8 cellular contexts compared by ENCODE assay signal in genomic region chr4:16227462-16227868, GRCh38. TPM values are rescaled to one million over a fixed set of nuclear protein-coding genes. Genes with fewer than 3 reads are reported as not detected.
A peak's percentile ranks its signal among the peaks of the same experiment; 100 is the strongest.
DNase-seq lines count a peak whose midpoint lies in the region; ATAC-seq, FAIRE-seq and TF ChIP-seq lines count a peak whose summit lies in the region.

No MANE protein-coding gene starts in this region.

- H3K9me3 Mint-ChIP-seq in CD4-positive, CD25-positive, alpha-beta regulatory T cell = peaks cover 0 to 2% (median 0%) of the 10 kb centered on the region in 7 donors
- no peaks in the 10 kb centered on the region for H3K9me3 Mint-ChIP-seq in H9
- no peaks in the 10 kb centered on the region for H3K9me3 Mint-ChIP-seq in T-helper 1 cell treated with Interleukin-12 subunit alpha and Interleukin-12 subunit beta and Interleukin-4 antibody, amounts not matched to agents 30 μg/mL and 1 μg/mL, for 36 hours
- no peaks in the 10 kb centered on the region for H3K9me3 Mint-ChIP-seq in type B pancreatic cell

- peaks cover 41% of the 10 kb centered on the region for H3K4me1 ChIP-seq in CD4-positive, CD25-positive, alpha-beta regulatory T cell (ENCODE audit: control insufficient read depth, insufficient read depth, low read length, poor library complexity, severe bottlenecking)
- H3K4me1 ChIP-seq in H9 (ENCODE audit: insufficient read depth, low read length) (peaks cover 4% of the 10 kb centered on the region; the same call in 1 of the 2 replicates), H1 (replicated peaks in 1 of 4; ENCODE audit: control insufficient read depth in 3 of 4, insufficient read depth in 4 of 4, low read length in 3 of 4) (peaks cover 2 to 9% (median 4%) of the 10 kb centered on the region in 4 experiments; a peak in 4 of 7 replicates), mesendoderm (ENCODE audit: control insufficient read depth, low read depth, low read length) (peaks cover 4% of the 10 kb centered on the region)

- no CpG with 5 or more reads among the region's 20 CpGs for WGBS in H9 (ENCODE audit: extremely low coverage, insufficient read length, low lambda C conversion rate)
- WGBS in H1 (ENCODE audit: extremely low coverage in 1 of 2, insufficient coverage in 1 of 2, insufficient read length in 1 of 2, insufficient replicate concordance in 2 of 2, low coverage in 1 of 2, low lambda C conversion rate in 2 of 2, missing lambda C conversion rate in 1 of 2), 2 experiments = 8% methylated on average over 20 of the region's 20 CpGs; no CpG with 5 or more reads in 1 of the 2 experiments
- WGBS in mesendoderm (ENCODE audit: extremely low coverage, insufficient coverage, low lambda C conversion rate) = no CpG with 5 or more reads among the region's 20 CpGs

- H2BK120ac ChIP-seq in H9 (ENCODE audit: low read depth, low read length, poor library complexity, severe bottlenecking) = no peak overlapping the region
- H2BK120ac ChIP-seq in H1 (replicated peaks; ENCODE audit: low read depth, low read length) = no peak overlapping the region
- H2BK120ac ChIP-seq in mesendoderm (ENCODE audit: low read depth, low read length) = no peak overlapping the region

- no peak for TF ChIP-seq POLR2A in H1 (IDR thresholded peaks at IDR 0.05; ENCODE audit: control extremely low read depth in 1 of 2, low read depth in 2 of 2, low read length in 2 of 2)

- H3K4ac ChIP-seq in H9 (ENCODE audit: low read depth, low read length) (no peak overlapping the region), H1 (replicated peaks; ENCODE audit: insufficient read length, low read depth, low read length) (peak overlapping the region; percentile 78), mesendoderm (ENCODE audit: low read depth, low read length) (no peak overlapping the region)

- H3K4me2 ChIP-seq in H9 (ENCODE audit: insufficient read depth, insufficient read length, low read length) (peak overlapping the region; percentile 92), H1 (ENCODE audit: insufficient read depth in 1 of 2, low read depth in 2 of 2, low read length in 2 of 2) (peak overlapping the region; percentile 82 to 95), mesendoderm (ENCODE audit: low read length) (peak overlapping the region; percentile 83)

- H3K79me1 ChIP-seq in H9 (ENCODE audit: insufficient read depth, low read depth, low read length, poor library complexity, severe bottlenecking) (no peaks in the 10 kb centered on the region), H1 (ENCODE audit: low read depth, low read length) (no peaks in the 10 kb centered on the region), mesendoderm (ENCODE audit: low read length) (peaks cover 3% of the 10 kb centered on the region)

- H2BK12ac ChIP-seq in H9 (ENCODE audit: insufficient read length, low read depth, low read length) (no peak overlapping the region), H1 (ENCODE audit: low read depth, low read length) (no peak overlapping the region)

- H4K5ac ChIP-seq in H9 (ENCODE audit: insufficient read length, low read depth, low read length) (no peak overlapping the region), H1 (ENCODE audit: insufficient read length, low read depth, low read length) (no peak overlapping the region), mesendoderm (ENCODE audit: low read length) (no peak overlapping the region)

- H3K18ac ChIP-seq in H9 (ENCODE audit: insufficient read length, low read depth, low read length) (no peak overlapping the region), H1 (ENCODE audit: extremely low read depth, low read length) (no peak overlapping the region), mesendoderm (ENCODE audit: low read length) (peak overlapping the region; percentile 1)

- CTCF ChIA-PET in H1 (lab: Charles Lee; ENCODE audit: partially characterized antibody) = interaction anchor here (1.3 to 1.7 kb wide), 2 partner anchors 22 to 28 kb away, joined by 6 to 8 read pairs; no protein-coding TSS in a partner anchor

- peak overlapping the region; percentile 77 for H3K27ac ChIP-seq in CD4-positive, CD25-positive, alpha-beta regulatory T cell (ENCODE audit: insufficient read depth, low read length, poor library complexity, severe bottlenecking)
- H3K27ac ChIP-seq in H9 (ENCODE audit: insufficient read length, low read depth, low read length) (no peak overlapping the region), H1 (ENCODE audit: low read depth, low read length) (peak overlapping the region; percentile 78; the same call in 1 of the 2 replicates), mesendoderm (ENCODE audit: low read depth, low read length) (peak overlapping the region; percentile 98)

- H3K36me3 ChIP-seq in CD4-positive, CD25-positive, alpha-beta regulatory T cell (ENCODE audit: control insufficient read depth, insufficient read depth, low read length) = no peaks in the 10 kb centered on the region
- no peaks in the 10 kb centered on the region for H3K36me3 ChIP-seq in H1 (ENCODE audit: control insufficient read depth in 2 of 4, insufficient read depth in 4 of 4, low read length in 3 of 4)
- H3K36me3 ChIP-seq in mesendoderm (ENCODE audit: control insufficient read depth, insufficient read depth, low read length) = no peaks in the 10 kb centered on the region

- peak overlapping the region; percentile 60 for H3K4me3 ChIP-seq in CD4-positive, CD25-positive, alpha-beta regulatory T cell (ENCODE audit: low read depth, low read length)
- peak overlapping the region; percentile 55 to 77 (median 73) for H3K4me3 ChIP-seq in H1 (ENCODE audit: extremely low read depth in 1 of 4, insufficient read depth in 2 of 4, low read depth in 3 of 4, low read length in 4 of 4)
- peak overlapping the region; percentile 76 for H3K4me3 ChIP-seq in mesendoderm (ENCODE audit: low read length)

- TF ChIP-seq CTCF in H9 (conservative IDR thresholded peaks at IDR 0.05) = no peak
- no peak for TF ChIP-seq CTCF in H1 (IDR thresholded peaks at IDR 0.05; ENCODE audit: control extremely low read depth in 1 of 3, insufficient read depth in 1 of 3, low read depth in 1 of 3, low read length in 3 of 3)
- TF ChIP-seq CTCF in type B pancreatic cell (conservative IDR thresholded peaks at IDR 0.05) = no peak

- H3K56ac ChIP-seq in H9 (ENCODE audit: insufficient read length, low read depth, low read length) (no peak overlapping the region), H1 (replicated peaks; ENCODE audit: insufficient read length, low read depth, low read length) (no peak overlapping the region), mesendoderm (ENCODE audit: low read length) (peak overlapping the region; percentile 93)

- H3K79me2 ChIP-seq in H9 (ENCODE audit: insufficient read depth, low read length) = peaks cover 2% of the 10 kb centered on the region; the same call in 1 of the 2 replicates
- peaks cover 0 to 27% of the 10 kb centered on the region in 2 experiments; a peak in 2 of 4 replicates for H3K79me2 ChIP-seq in H1 (ENCODE audit: control insufficient read depth in 1 of 2, insufficient read depth in 2 of 2, low read length in 2 of 2)
- H3K79me2 ChIP-seq in mesendoderm (ENCODE audit: control insufficient read depth, insufficient read depth, low read length) = peaks cover 6% of the 10 kb centered on the region

- H3T11ph ChIP-seq in H9 (ENCODE audit: low read length) = no peak overlapping the region

- TF ChIP-seq EP300 in H1 (IDR thresholded peaks at IDR 0.05; ENCODE audit: borderline replicate concordance in 1 of 2, low read depth in 2 of 2, low read length in 2 of 2) = no peak

- H3K36me3 Mint-ChIP-seq in CD4-positive, CD25-positive, alpha-beta regulatory T cell = no peaks in the 10 kb centered on the region
- H3K36me3 Mint-ChIP-seq in H9 (ENCODE audit: insufficient read depth in 1 of 3, low read depth in 3 of 3) (peaks cover 0 to 2% (median 0%) of the 10 kb centered on the region in 3 experiments; a peak in 1 of 7 replicates), type B pancreatic cell (peaks cover 3% of the 10 kb centered on the region)
- H3K36me3 Mint-ChIP-seq in T-helper 1 cell treated with Interleukin-12 subunit alpha and Interleukin-12 subunit beta and Interleukin-4 antibody, amounts not matched to agents 30 μg/mL and 1 μg/mL, for 36 hours (ENCODE audit: low read depth) = peaks cover 4% of the 10 kb centered on the region

- H2AFZ ChIP-seq in H9 (ENCODE audit: low read length) (no peak overlapping the region), H1 (ENCODE audit: low read length) (no peak overlapping the region)

- H3K9ac ChIP-seq in H9 (ENCODE audit: extremely low read depth, insufficient read length, low read length) (peak overlapping the region; percentile 73), H1 (replicated peaks in 1 of 4; ENCODE audit: extremely low read depth in 1 of 4, low read depth in 3 of 4, low read length in 3 of 4) (peak overlapping the region in 3 of 4 experiments; percentile 66 to 82 (median 80); a peak in 6 of 7 replicates), mesendoderm (ENCODE audit: low read length) (peak overlapping the region; percentile 87)

- H2BK20ac ChIP-seq in H9 (ENCODE audit: low read depth, low read length, poor library complexity, severe bottlenecking) (no peak overlapping the region), H1 (ENCODE audit: low read length) (no peak overlapping the region)

- H4K8ac ChIP-seq in H9 (replicated peaks; ENCODE audit: insufficient read length, low read depth, low read length) = no peak overlapping the region
- H4K8ac ChIP-seq in H1 (ENCODE audit: extremely low read depth, insufficient read depth, low read length) = no peak overlapping the region; the same call in 1 of the 2 replicates
- no peak overlapping the region for H4K8ac ChIP-seq in mesendoderm (ENCODE audit: low read depth, low read length)

- peak overlapping the region; percentile 92 to 96 (median 93) for H3K4me3 Mint-ChIP-seq in CD4-positive, CD25-positive, alpha-beta regulatory T cell
- H3K4me3 Mint-ChIP-seq in H9 = peak overlapping the region; percentile 94 to 98
- peak overlapping the region; percentile 93 for H3K4me3 Mint-ChIP-seq in T-helper 1 cell treated with Interleukin-12 subunit alpha and Interleukin-12 subunit beta and Interleukin-4 antibody, amounts not matched to agents 30 μg/mL and 1 μg/mL, for 36 hours
- H3K4me3 Mint-ChIP-seq in type B pancreatic cell = peak overlapping the region; percentile 97

- POLR2A ChIA-PET in H1 (lab: Charles Lee; ENCODE audit: partially characterized antibody) = interaction anchor here (0.8 to 2.7 kb wide), 10 partner anchors 8 to 184 kb away, joined by 3 to 10 read pairs (median 4); partner anchors contain the start of gene PROM1

- H2BK5ac ChIP-seq in H9 (ENCODE audit: insufficient read length, low read length) (no peak overlapping the region), H1 (ENCODE audit: low read depth, low read length) (0 out of 2 replicates have a peak overlapping the region, but pooled peaks have one; percentile 67), mesendoderm (ENCODE audit: low read length) (no peak overlapping the region)

- TF ChIP-seq RAD21 in H1 (IDR thresholded peaks at IDR 0.05 in 1 of 2, conservative IDR thresholded peaks at IDR 0.05 in 1 of 2; ENCODE audit: low read depth in 2 of 2, low read length in 2 of 2) = no peak

- H2BK15ac ChIP-seq in H9 (ENCODE audit: low read depth, low read length) (no peak overlapping the region), H1 (ENCODE audit: low read length) (no peak overlapping the region), mesendoderm (replicated peaks; ENCODE audit: low read depth) (no peak overlapping the region)

- ATAC-seq in CD4-positive, CD25-positive, alpha-beta regulatory T cell (ENCODE audit: low read depth in 2 of 2) = no peak
- no peak for ATAC-seq in GM18858 (IDR thresholded peaks at IDR 0.05; ENCODE audit: unreplicated experiment)

- FAIRE-seq in H1 (lab: Jason Lieb, UNC) = no peak

- H3K23ac ChIP-seq in H9 (ENCODE audit: insufficient read length, low read depth, low read length) = no peak overlapping the region
- H3K23ac ChIP-seq in H1 (ENCODE audit: insufficient read length) = no peak overlapping the region
- H3K23ac ChIP-seq in mesendoderm (ENCODE audit: low read length) = no peak overlapping the region

- DNase-seq in CD4-positive, CD25-positive, alpha-beta regulatory T cell = no peak
- no peak for DNase-seq in H9
- DNase-seq in H1 (ENCODE audit: low read depth in 1 of 2, low spot score in 2 of 2) = no peak
- DNase-seq in mesendoderm = peak; percentile 51
- no peak for DNase-seq in type B pancreatic cell (ENCODE audit: extremely low spot score, unreplicated experiment)
- DNase-seq in H4 (ENCODE audit: low spot score) = no peak

- peaks cover 10% of the 10 kb centered on the region for H3K23me2 ChIP-seq in H9 (ENCODE audit: insufficient read length, low read depth, low read length, poor library complexity, severe bottlenecking)
- peaks cover 8% of the 10 kb centered on the region; the same call in 1 of the 2 replicates for H3K23me2 ChIP-seq in H1 (ENCODE audit: low read depth, low read length)

- peaks cover 4% of the 10 kb centered on the region for H3K27me3 Mint-ChIP-seq in CD4-positive, CD25-positive, alpha-beta regulatory T cell
- no peaks in the 10 kb centered on the region for H3K27me3 Mint-ChIP-seq in H9 (ENCODE audit: low read depth)
- peaks cover 5% of the 10 kb centered on the region for H3K27me3 Mint-ChIP-seq in T-helper 1 cell treated with Interleukin-12 subunit alpha and Interleukin-12 subunit beta and Interleukin-4 antibody, amounts not matched to agents 30 μg/mL and 1 μg/mL, for 36 hours (ENCODE audit: low read depth)
- no peaks in the 10 kb centered on the region for H3K27me3 Mint-ChIP-seq in type B pancreatic cell

- H3K27ac Mint-ChIP-seq in CD4-positive, CD25-positive, alpha-beta regulatory T cell = peak overlapping the region; percentile 91 to 97 (median 92)
- H3K27ac Mint-ChIP-seq in H9 (peak overlapping the region; percentile 68 to 98 (median 94); a peak in 3 of 7 replicates), type B pancreatic cell (peak overlapping the region; percentile 97)
- peak overlapping the region; percentile 96 for H3K27ac Mint-ChIP-seq in T-helper 1 cell treated with Interleukin-12 subunit alpha and Interleukin-12 subunit beta and Interleukin-4 antibody, amounts not matched to agents 30 μg/mL and 1 μg/mL, for 36 hours

- no peak overlapping the region for H2AK5ac ChIP-seq in H9 (ENCODE audit: insufficient read length, low read length)
- H2AK5ac ChIP-seq in H1 (ENCODE audit: low read depth, low read length) = no peak overlapping the region
- no peak overlapping the region for H2AK5ac ChIP-seq in mesendoderm (ENCODE audit: low read length)

- H3K14ac ChIP-seq in H9 (ENCODE audit: insufficient read depth, low read length) (peak overlapping the region; percentile 84; the same call in 1 of the 2 replicates), H1 (ENCODE audit: insufficient read length) (no peak overlapping the region)

- H3K4me1 Mint-ChIP-seq in CD4-positive, CD25-positive, alpha-beta regulatory T cell = peaks cover 26 to 70% (median 43%) of the 10 kb centered on the region in 4 donors
- H3K4me1 Mint-ChIP-seq in H9 (peaks cover 37 to 43% of the 10 kb centered on the region in 2 experiments), type B pancreatic cell (ENCODE audit: unreplicated experiment) (peaks cover 46% of the 10 kb centered on the region)
- H3K4me1 Mint-ChIP-seq in T-helper 1 cell treated with Interleukin-12 subunit alpha and Interleukin-12 subunit beta and Interleukin-4 antibody, amounts not matched to agents 30 μg/mL and 1 μg/mL, for 36 hours (ENCODE audit: low read depth) = peaks cover 40% of the 10 kb centered on the region

- H4K91ac ChIP-seq in H9 (ENCODE audit: insufficient read length, low read depth, low read length) = no peak overlapping the region
- H4K91ac ChIP-seq in H1 (replicated peaks; ENCODE audit: insufficient read length, low read length) = no peak overlapping the region

- no peaks in the 10 kb centered on the region for H4K20me1 ChIP-seq in H9 (ENCODE audit: control insufficient read depth, insufficient read depth, insufficient read length)
- H4K20me1 ChIP-seq in H1 (replicated peaks in 1 of 2; ENCODE audit: control insufficient read depth in 1 of 2, insufficient read depth in 2 of 2, low read length in 2 of 2) = peaks cover 3 to 4% of the 10 kb centered on the region in 2 experiments

- H3K9me3 ChIP-seq in CD4-positive, CD25-positive, alpha-beta regulatory T cell (ENCODE audit: control insufficient read depth in 2 of 2, low read length in 2 of 2) = no peaks in the 10 kb centered on the region
- H3K9me3 ChIP-seq in H9 (ENCODE audit: control insufficient read depth, low read depth, low read length) (no peaks in the 10 kb centered on the region), H1 (ENCODE audit: insufficient read depth in 2 of 2, low read depth in 1 of 2, low read length in 1 of 2) (no peaks in the 10 kb centered on the region)

- H3K27me3 ChIP-seq in CD4-positive, CD25-positive, alpha-beta regulatory T cell (ENCODE audit: control insufficient read depth, insufficient read depth, low read length) = no peaks in the 10 kb centered on the region
- H3K27me3 ChIP-seq in H9 (ENCODE audit: insufficient read depth, low read length) (no peaks in the 10 kb centered on the region), H1 (replicated peaks in 1 of 4; ENCODE audit: control insufficient read depth in 3 of 4, extremely low read depth in 1 of 4, insufficient read depth in 3 of 4, low read length in 3 of 4) (no peaks in the 10 kb centered on the region), mesendoderm (ENCODE audit: insufficient read depth, low read length, poor library complexity) (no peaks in the 10 kb centered on the region)

RNA-seq across cellular contexts. Expression of gene TAPT1, which starts 1.2 kb away (rescaled TPM):
- 86.8 TPM for total RNA-seq in CD4-positive, CD25-positive, alpha-beta regulatory T cell
- polyA plus RNA-seq in CD4-positive, CD25-positive, alpha-beta regulatory T cell = 10 to 100 TPM; 26.0 to 35.3 (median 32.6) TPM
- total RNA-seq in H9 (2021) (9.9 and 11.1 TPM in 2 replicates), type B pancreatic cell (ENCODE audit: low replicate concordance) (25.3 and 34.8 TPM in 2 replicates)
- total RNA-seq in H1 (2021; fragmentation: NEBNext Ultra II Directional; extraction: Animal tissue kit (Norgen Biotek cat#: 25700)) = 13.0 and 15.3 TPM in 2 replicates
- 2.7 and 4.2 TPM in 2 replicates for polyA plus RNA-seq in H1 (2011; rRNA removed)
- 3.6 TPM for polyA plus RNA-seq in H1 (2011; cell fraction: cytosol; rRNA removed)
- polyA plus RNA-seq in H1 (2011; cell fraction: nucleus; rRNA removed) = 5.0 TPM
- 5.1 to 6.2 TPM (median 5.8 TPM) in 4 replicates for polyA plus RNA-seq in H1 (2012, experiment 1 of 2)
- 0.60 TPM for polyA plus RNA-seq in H1 (2012, experiment 2 of 2)
- polyA plus RNA-seq in H1 (2013, experiment 1 of 2) = 5.8 TPM
- 5.8 TPM for polyA plus RNA-seq in H1 (2013, experiment 2 of 2)
- polyA minus RNA-seq in H1 (2011; rRNA and poly(A)+ RNA removed) = 13.8 and 14.7 TPM in 2 replicates
- 10.8 TPM for polyA minus RNA-seq in H1 (2011; cell fraction: cytosol; rRNA and poly(A)+ RNA removed)
- polyA minus RNA-seq in H1 (2011; cell fraction: nucleus; rRNA and poly(A)+ RNA removed) = 35.9 TPM
- polyA plus RNA-seq in mesendoderm (2013, experiment 1 of 2) = 4.5 TPM
- polyA plus RNA-seq in mesendoderm (2013, experiment 2 of 2) = 4.7 TPM
- 13.8 and 18.6 TPM in 2 replicates for total RNA-seq in H4 (2014; rRNA removed; shearing (Covaris generic))
